19 cellular contexts compared by ENCODE assay signal in the genomic region with DNA sequence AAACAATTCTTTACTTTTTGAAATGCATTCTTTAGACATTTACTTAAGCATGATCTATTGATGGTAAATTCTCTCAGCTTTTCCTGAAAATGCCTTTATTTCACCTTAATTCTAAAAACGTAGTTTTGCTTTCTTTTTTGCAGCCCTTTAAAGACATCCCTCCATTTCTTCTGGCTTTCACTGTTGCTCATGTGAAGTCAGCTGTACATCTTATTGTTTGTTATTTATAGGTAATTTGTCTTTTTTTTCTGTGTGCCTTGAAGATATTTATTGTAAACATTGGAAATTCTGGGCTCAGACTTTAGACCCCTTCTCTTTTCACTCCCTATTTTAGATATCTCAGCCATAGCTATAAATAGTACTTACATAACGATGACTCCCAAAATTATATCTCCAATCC.
"Had no signal": no experiment of that assay in that cellular context is flagged by ENCODE, and none has a peak within 500 bp of the region (broad histone marks: within the 10 kb centered on the region; RNA-seq: fewer than 3 reads in every experiment).

No MANE protein-coding gene starts in this region.

- DNase-seq: KBM-7, MV-4-11, NCI-H1048, NCI-H1436 treated with DMSO at 0.1 percent for 48 hours, NCI-H1694, NCI-H187 treated with DMSO at 0.1 percent for 48 hours, NCI-H2029 treated with DMSO at 0.1 percent for 48 hours, NCI-H2171, NCI-H226, NCI-H446, NCI-H510A, NCI-H524 treated with DMSO at 0.1 percent for 48 hours, NCI-H774, PC-3, SHP77, SK-N-SH, T-helper 1 cell had no signal

- H3K27ac ChIP-seq: RWPE1 had no signal

- H3K4me2 ChIP-seq: SK-N-SH had no signal

- ATAC-seq: Panc1, PC-3 had no signal

- H3K9ac ChIP-seq: SK-N-SH had no signal
